Comparison of ENCODE assay signal across 8 cellular contexts in genomic region chr19:9835507-9835949, GRCh38. TPM values are rescaled to one million over a fixed set of nuclear protein-coding genes. Genes with fewer than 3 reads are reported as not detected.
DNase-seq lines count a peak whose midpoint lies in the region; ATAC-seq and TF ChIP-seq lines count a peak whose summit lies in the region.

No MANE protein-coding gene starts in this region.

- peak overlapping the region; percentile 74 for H3K4ac ChIP-seq in mesendoderm (ENCODE audit: low read depth, low read length)

- peaks cover 8% of the 10 kb centered on the region for H3K36me3 ChIP-seq in brain microvascular endothelial cell (replicated peaks)
- H3K36me3 ChIP-seq in mesendoderm (ENCODE audit: control insufficient read depth, insufficient read depth, low read length) = peaks cover 1% of the 10 kb centered on the region

- intact Hi-C loops in activated CD4-positive, alpha-beta T cell treated with anti-CD3 and anti-CD28 coated beads for 36 hours (cut with DNase I, micrococcal nuclease) = loop anchor here (1.0 to 2.0 kb wide), 14 partner anchors 8 to 1003 kb away; partner anchors contain the start of genes FBXL12 (in 2 of the 2), UBL5 (in 2 of the 2), ILF3 (in 1 of the 2) and MBD3L1 (in 1 of the 2)

- no peaks in the 10 kb centered on the region for H3K27me3 Mint-ChIP-seq in activated CD4-positive, alpha-beta T cell treated with anti-CD3 and anti-CD28 coated beads for 36 hours

- H2BK5ac ChIP-seq in mesendoderm (ENCODE audit: low read length) = no peak overlapping the region

- CTCF ChIA-PET in activated CD4-positive, alpha-beta T cell treated with anti-CD3 and anti-CD28 coated beads for 36 hours (lab: Charles Lee) = interaction anchor here (0.6 kb wide), 1 partner anchor 791 kb away, joined by 3 read pairs; no protein-coding TSS in a partner anchor

- H3K9ac ChIP-seq in mesendoderm (ENCODE audit: low read length) = peak overlapping the region; percentile 84

- H3K79me2 ChIP-seq in mesendoderm (ENCODE audit: control insufficient read depth, insufficient read depth, low read length) = peaks cover 9% of the 10 kb centered on the region

- peak overlapping the region; percentile 89 for H3K18ac ChIP-seq in mesendoderm (ENCODE audit: low read length)

- in situ Hi-C loops in brain microvascular endothelial cell (cut with HindIII; ENCODE audit: low pct_ligation_motif_present, low sequenced_read_pairs) = no loop called here

- POLR2A ChIA-PET in activated CD4-positive, alpha-beta T cell treated with anti-CD3 and anti-CD28 coated beads for 36 hours (lab: Charles Lee) = interaction anchor here (0.6 kb wide), 1 partner anchor 27 kb away, joined by 4 read pairs; no protein-coding TSS in a partner anchor

- peak overlapping the region; percentile 77 for H4K8ac ChIP-seq in mesendoderm (ENCODE audit: low read depth, low read length)

- H3K4me1 ChIP-seq in mesendoderm (ENCODE audit: control insufficient read depth, low read depth, low read length) = no peaks in the 10 kb centered on the region

- H3K27ac ChIP-seq in brain microvascular endothelial cell (peak overlapping the region; percentile 26), mesendoderm (ENCODE audit: low read depth, low read length) (no peak overlapping the region)

- no peak for DNase-seq in activated CD4-positive, alpha-beta T cell treated with anti-CD3 and anti-CD28 coated beads for 36 hours
- no peak for DNase-seq in activated CD4-positive, alpha-beta T cell treated with anti-CD3 and anti-CD28 coated beads, Interleukin-2, amount 50 U/mL, for 48 hours
- DNase-seq in brain microvascular endothelial cell (no peak), mesendoderm (no peak), NCI-H1048 (lab: John Stamatoyannopoulos, UW) (no peak), NCI-H510A treated with DMSO at 0.1 percent for 48 hours (lab: John Stamatoyannopoulos, UW) (no peak), COLO829 (ENCODE audit: low spot score) (no peak)

- H3K4me3 Mint-ChIP-seq in activated CD4-positive, alpha-beta T cell treated with anti-CD3 and anti-CD28 coated beads for 36 hours = peak overlapping the region; percentile 86

- WGBS in mesendoderm (ENCODE audit: extremely low coverage, insufficient coverage, low lambda C conversion rate) = no CpG with 5 or more reads among the region's 28 CpGs

- no peak overlapping the region for H3K23ac ChIP-seq in mesendoderm (ENCODE audit: low read length)

- ATAC-seq in activated CD4-positive, alpha-beta T cell treated with anti-CD3 and anti-CD28 coated beads for 36 hours = peak; percentile 0
- peak; percentile 1 for ATAC-seq in HG03439 (IDR thresholded peaks at IDR 0.05; ENCODE audit: unreplicated experiment)

- H4K5ac ChIP-seq in mesendoderm (ENCODE audit: low read length) = no peak overlapping the region

- TF ChIP-seq CTCF in brain microvascular endothelial cell (IDR thresholded peaks at IDR 0.05; ENCODE audit: low read depth, low read length, missing control alignments) = no peak

- peaks cover 10% of the 10 kb centered on the region for H3K79me1 ChIP-seq in mesendoderm (ENCODE audit: low read length)

- H3K4me1 Mint-ChIP-seq in activated CD4-positive, alpha-beta T cell treated with anti-CD3 and anti-CD28 coated beads for 36 hours = peaks cover 19% of the 10 kb centered on the region

- no peak overlapping the region for H2BK120ac ChIP-seq in mesendoderm (ENCODE audit: low read depth, low read length)

- H3K9me3 Mint-ChIP-seq in activated CD4-positive, alpha-beta T cell treated with anti-CD3 and anti-CD28 coated beads for 36 hours (ENCODE audit: low read depth) = no peaks in the 10 kb centered on the region

- H3K27me3 ChIP-seq in brain microvascular endothelial cell (replicated peaks) (no peaks in the 10 kb centered on the region), mesendoderm (ENCODE audit: insufficient read depth, low read length, poor library complexity) (no peaks in the 10 kb centered on the region)

- H2AK5ac ChIP-seq in mesendoderm (ENCODE audit: low read length) = no peak overlapping the region

- peak overlapping the region; percentile 92 for H3K4me2 ChIP-seq in mesendoderm (ENCODE audit: low read length)

- no peak overlapping the region for H2BK15ac ChIP-seq in mesendoderm (replicated peaks; ENCODE audit: low read depth)

- H3K27ac Mint-ChIP-seq in activated CD4-positive, alpha-beta T cell treated with anti-CD3 and anti-CD28 coated beads for 36 hours = peak overlapping the region; percentile 88

- H3K36me3 Mint-ChIP-seq in activated CD4-positive, alpha-beta T cell treated with anti-CD3 and anti-CD28 coated beads for 36 hours (ENCODE audit: low read depth) = peaks cover 14% of the 10 kb centered on the region

- H3K56ac ChIP-seq in mesendoderm (ENCODE audit: low read length) = peak overlapping the region; percentile 89

- H3K4me3 ChIP-seq in brain microvascular endothelial cell (ENCODE audit: low read depth, low read length) (peak overlapping the region; percentile 78), mesendoderm (ENCODE audit: low read length) (peak overlapping the region; percentile 92)

RNA-seq across cellular contexts. Expression of gene PIN1, which starts 0.4 kb away (rescaled TPM):
- 10 to 100 TPM; 70.4 to 74.2 TPM for total RNA-seq in activated CD4-positive, alpha-beta T cell treated with anti-CD3 and anti-CD28 coated beads for 36 hours
- polyA plus RNA-seq in mesendoderm (2013, experiment 1 of 2) = 58.6 TPM
- 60.9 TPM for polyA plus RNA-seq in mesendoderm (2013, experiment 2 of 2)

RNA-seq across cellular contexts. Expression of gene UBL5, which starts 7.8 kb away (rescaled TPM):
- 100 to 1,000 TPM; 214 to 327 TPM for total RNA-seq in activated CD4-positive, alpha-beta T cell treated with anti-CD3 and anti-CD28 coated beads for 36 hours
- polyA plus RNA-seq in mesendoderm (2013, experiment 1 of 2) = 348 TPM
- polyA plus RNA-seq in mesendoderm (2013, experiment 2 of 2) = 352 TPM

RNA-seq across cellular contexts. Expression of gene FBXL12, which starts 16.6 kb away (rescaled TPM):
- total RNA-seq in activated CD4-positive, alpha-beta T cell treated with anti-CD3 and anti-CD28 coated beads for 36 hours = 10 to 100 TPM; 19.9 to 22.5 TPM
- 22.9 TPM for polyA plus RNA-seq in mesendoderm (2013, experiment 1 of 2)
- polyA plus RNA-seq in mesendoderm (2013, experiment 2 of 2) = 23.8 TPM
